19 cellular contexts compared by ENCODE assay signal in the genomic region with DNA sequence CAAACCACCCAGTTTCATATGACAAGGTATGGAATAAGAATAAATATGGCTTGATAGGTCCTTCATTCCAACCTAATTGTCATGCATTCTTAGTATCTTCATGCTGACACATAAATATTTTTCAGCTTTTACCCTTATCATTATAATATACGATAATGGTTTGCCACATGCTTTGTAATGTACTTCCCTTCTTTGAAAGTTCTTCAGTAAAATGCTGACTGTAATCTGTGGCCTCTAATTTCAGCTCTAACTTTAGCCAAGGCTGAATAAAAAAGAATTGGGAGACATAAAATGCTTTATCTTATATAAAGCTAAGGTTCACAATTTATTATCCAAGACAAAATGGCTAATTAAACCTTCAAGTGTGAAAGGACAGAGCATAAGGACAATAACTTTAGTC.
"Had no signal": no experiment of that assay in that cellular context is flagged by ENCODE, and none has a peak within 500 bp of the region (broad histone marks: within the 10 kb centered on the region; RNA-seq: fewer than 3 reads in every experiment).

No MANE protein-coding gene starts in this region.

- H3K9me3 ChIP-seq: gastrocnemius medialis, lower lobe of right lung, neutrophil, pancreas, right lobe of liver, thyroid gland had no signal

- H3K27me3 ChIP-seq: gastrocnemius medialis, pancreas, right lobe of liver, thyroid gland had no signal

- FAIRE-seq: keratinocyte, pancreas, small intestine had no signal

- H3K27ac ChIP-seq: gastrocnemius medialis, lower lobe of right lung, neutrophil, pancreas, right lobe of liver, thyroid gland had no signal

- H3K36me3 ChIP-seq: gastrocnemius medialis, lower lobe of right lung, neutrophil, pancreas, right lobe of liver, thyroid gland had no signal

- H3K4me3 ChIP-seq: gastrocnemius medialis, lower lobe of right lung, pancreas, right lobe of liver, thyroid gland had no signal

- DNase-seq: cortex of kidney; effector CD4-positive, alpha-beta T cell; foreskin fibroblast; gastrocnemius medialis; head of caudate nucleus; left ventricle myocardium superior; lower lobe of right lung; natural killer cell; pancreas; right lobe of liver; small intestine; stimulated activated CD4-positive, alpha-beta T cell treated with anti-CD3 and anti-CD28 coated beads, Interleukin-15, amount 100 ng/mL, for 24 hours; stimulated activated CD4-positive, alpha-beta T cell treated with anti-CD3 and anti-CD28 coated beads, Interleukin-2, amount 100 ng/mL, for 48 hours; stimulated activated CD8-positive, alpha-beta memory T cell treated with anti-CD3 and anti-CD28 coated beads, Interleukin-4, amount 100 ng/mL, for 48 hours; stimulated activated naive CD4-positive, alpha-beta T cell; stimulated activated naive CD8-positive, alpha-beta T cell treated with anti-CD3 and anti-CD28 coated beads, Interleukin-15, amount 100 ng/mL, for 72 hours; thyroid gland had no signal

- ATAC-seq: gastrocnemius medialis; left ventricle myocardium superior; lower lobe of right lung; natural killer cell; pancreas; right lobe of liver; stimulated activated naive CD8-positive, alpha-beta T cell treated with anti-CD3 and anti-CD28 coated beads, Interleukin-15, amount 100 ng/mL, for 72 hours had no signal
